In genomic region chr4:99091841-99092240, GRCh38 we compare ENCODE assay signal across 12 cellular contexts. TPM values are rescaled to one million over a fixed set of nuclear protein-coding genes. Genes with fewer than 3 reads are reported as not detected.
DNase-seq lines count a peak whose midpoint lies in the region; ATAC-seq, FAIRE-seq and TF ChIP-seq lines count a peak whose summit lies in the region.
"Not testable (repeated sequence)": the region's sequence is repeated elsewhere in the genome, so short reads cannot be mapped to it uniquely, and the experiment has no call there.
"Had no signal": no experiment of that assay in that cellular context is flagged by ENCODE, and none has a peak within 500 bp of the region (broad histone marks: within the 10 kb centered on the region; RNA-seq: fewer than 3 reads in every experiment).

No MANE protein-coding gene starts in this region.

- not testable (repeated sequence) for H4K20me1 ChIP-seq in HepG2 (ENCODE audit: insufficient read depth, low read length)

- H3K4me3 Mint-ChIP-seq in nephron (peak overlapping the region in 1 of 3 experiments; percentile 92), type B pancreatic cell (peak overlapping the region; percentile 81)

- H3K27ac ChIP-seq in esophagus squamous epithelium (peak overlapping the region; percentile 78 to 98 (median 93)), prostate gland (peak overlapping the region; percentile 34 to 96)
- not testable (repeated sequence) for H3K27ac ChIP-seq in HepG2 (ENCODE audit: extremely low read length, insufficient read depth, low read length)

- peak overlapping the region; percentile 97 to 98 (median 98) for H3K27ac Mint-ChIP-seq in nephron
- H3K27ac Mint-ChIP-seq in type B pancreatic cell = peak overlapping the region; percentile 97

- WGBS in esophagus squamous epithelium, 2 donors = 26 to 41% methylated on average over 2 of the region's 2 CpGs
- 83% methylated on average over 2 of the region's 2 CpGs for WGBS in HepG2 (ENCODE audit: low lambda C conversion rate)
- 31% methylated on average over 2 of the region's 2 CpGs for WGBS in prostate gland

- H3K9ac ChIP-seq in adipocyte (ENCODE audit: low read length) = peak overlapping the region; percentile 100
- H3K9ac ChIP-seq in HepG2 (ENCODE audit: insufficient read depth, low read depth, low read length) = not testable (repeated sequence)

- H3K4me2 ChIP-seq in HepG2 (ENCODE audit: low read depth, low read length) = peak overlapping the region; percentile 60; the same call in 1 of the 2 replicates

- H3K9me3 ChIP-seq in adipocyte (ENCODE audit: control insufficient read depth, low read length); esophagus squamous epithelium; HepG2 (ENCODE audit: low read length); prostate gland: not testable (repeated sequence)

- H3K36me3 ChIP-seq in adipocyte (ENCODE audit: control insufficient read depth, insufficient read depth, low read length, severe bottlenecking); bronchial epithelial cell (ENCODE audit: control insufficient read depth, insufficient read depth, low read length); esophagus squamous epithelium; HepG2 (replicated peaks in 1 of 2; ENCODE audit: control insufficient read depth in 1 of 2, insufficient read depth in 2 of 2, low read length in 2 of 2); prostate gland: not testable (repeated sequence)

- BruUV-seq in HepG2 (replicated peaks; lab: Mats Ljungman, UMichigan) = not testable (repeated sequence)

- POLR2A ChIA-PET in HepG2 (lab: Yijun Ruan, JAX) = not testable (repeated sequence)

- TF ChIP-seq RAD21 in HepG2 (CRISPR knock-in tag; IDR thresholded peaks at IDR 0.05) = not testable (repeated sequence)

- CTCF ChIA-PET in HepG2 (lab: Yijun Ruan, JAX; ENCODE audit: low intra/inter-chr PET ratio, low total read pairs) = not testable (repeated sequence)

- H3K27me3 ChIP-seq in adipocyte (replicated peaks; ENCODE audit: control insufficient read depth, insufficient read depth, low read length); bronchial epithelial cell (ENCODE audit: control insufficient read depth, insufficient read depth, low read length); esophagus squamous epithelium; HepG2 (ENCODE audit: control insufficient read depth in 1 of 2, insufficient read depth in 2 of 2, low read length in 2 of 2); prostate gland (replicated peaks; ENCODE audit: insufficient read depth): not testable (repeated sequence)

- peaks cover 28% of the 10 kb centered on the region for H3K4me1 ChIP-seq in adipocyte (ENCODE audit: control insufficient read depth, insufficient read depth, low read length)
- H3K4me1 ChIP-seq in esophagus squamous epithelium = peaks cover 4 to 54% (median 18%) of the 10 kb centered on the region in 3 donors
- peaks cover 25% of the 10 kb centered on the region for H3K4me1 ChIP-seq in HepG2 (ENCODE audit: insufficient read depth, low read length)
- H3K4me1 ChIP-seq in prostate gland (replicated peaks) = not testable (repeated sequence)

- TF ChIP-seq CTCF in bronchial epithelial cell (IDR thresholded peaks at IDR 0.05; ENCODE audit: insufficient read depth, low read length, severe bottlenecking); esophagus squamous epithelium (IDR thresholded peaks at IDR 0.05); HepG2 (CRISPR knock-in tag; IDR thresholded peaks at IDR 0.05); nephron (IDR thresholded peaks at IDR 0.05; ENCODE audit: unreplicated experiment in 3 of 3); prostate gland (IDR thresholded peaks at IDR 0.05); type B pancreatic cell (conservative IDR thresholded peaks at IDR 0.05): not testable (repeated sequence)

- not testable (repeated sequence) for H3K9me3 Mint-ChIP-seq in nephron, type B pancreatic cell

- intact Hi-C loops in esophagus squamous epithelium (cut with DNase I); HepG2 (cut with micrococcal nuclease; ENCODE audit: unreplicated experiment); prostate gland (cut with DNase I): not testable (repeated sequence)

- H3K36me3 Mint-ChIP-seq in nephron (ENCODE audit: low read depth); type B pancreatic cell: not testable (repeated sequence)

- in situ Hi-C loops in HepG2 (cut with HindIII; ENCODE audit: extremely low pct_ligation_motif_present, low pct_unique_long_range_greater_than_20kb) = not testable (repeated sequence)

- TF ChIP-seq POLR2A in esophagus squamous epithelium (IDR thresholded peaks at IDR 0.05); HepG2 (IDR thresholded peaks at IDR 0.05; ENCODE audit: insufficient read depth in 1 of 2, low read depth in 2 of 2, low read length in 2 of 2); prostate gland (IDR thresholded peaks at IDR 0.05): not testable (repeated sequence)

- not testable (repeated sequence) for FAIRE-seq in bronchial epithelial cell (lab: Jason Lieb, UNC); HepG2 (lab: Jason Lieb, UNC)

- H3K27me3 Mint-ChIP-seq in nephron (ENCODE audit: low read depth); type B pancreatic cell: not testable (repeated sequence)

- DNase-seq in adipocyte (ENCODE audit: low read depth); esophagus squamous epithelium (lab: John Stamatoyannopoulos, UW); HepG2 (ENCODE audit: low spot score); type B pancreatic cell (ENCODE audit: extremely low spot score, unreplicated experiment): not testable (repeated sequence)
- peak; percentile 81 for DNase-seq in bronchial epithelial cell (ENCODE audit: low read depth)
- peak; percentile 53 for DNase-seq in prostate gland (ENCODE audit: low spot score)

- H3K4me3 ChIP-seq in adipocyte (ENCODE audit: low read length) (peak overlapping the region; percentile 100), esophagus squamous epithelium (peak overlapping the region in 2 of 4 donors; percentile 73 to 86)
- H3K4me3 ChIP-seq in bronchial epithelial cell (ENCODE audit: low read depth, low read length); HepG2 (replicated peaks in 1 of 3; ENCODE audit: insufficient read depth in 1 of 3, low read depth in 2 of 3, low read length in 3 of 3); prostate gland: not testable (repeated sequence)

- TF ChIP-seq EP300 in HepG2 (IDR thresholded peaks at IDR 0.05; ENCODE audit: low read depth in 2 of 2, low read length in 2 of 2); HepG2 (CRISPR knock-in tag; IDR thresholded peaks at IDR 0.05; ENCODE audit: borderline replicate concordance): not testable (repeated sequence)

- H3K4me1 Mint-ChIP-seq in nephron = peaks cover 33% of the 10 kb centered on the region
- H3K4me1 Mint-ChIP-seq in type B pancreatic cell (ENCODE audit: unreplicated experiment) = peaks cover 40% of the 10 kb centered on the region

- not testable (repeated sequence) for H2AFZ ChIP-seq in HepG2 (ENCODE audit: low read length)

- ATAC-seq in HepG2 = not testable (repeated sequence)

- peaks cover 41% of the 10 kb centered on the region for H3K79me2 ChIP-seq in HepG2 (ENCODE audit: insufficient read depth, low read length)

RNA-seq across cellular contexts. Expression of gene ADH5, which starts 3.3 kb away (rescaled TPM):
- total RNA-seq in bronchial epithelial cell (90.6 and 152 TPM in 2 replicates), esophagus squamous epithelium (100 to 1,000 TPM in 2 of 4 donors, 10 to 100 TPM in 2; 24.8 to 183 (median 110) TPM), HepG2 (2016; rRNA removed; fragmentation: Illumina TruSeq; extraction: Trizol) (512 and 855 TPM in 2 replicates), prostate gland (100 to 1,000 TPM; 127 to 149 TPM), type B pancreatic cell (ENCODE audit: low replicate concordance) (141 and 161 TPM in 2 replicates)
- total RNA-seq in HepG2 (2016; cell fraction: cytosol; rRNA removed; fragmentation: Illumina TruSeq; extraction: Trizol; ENCODE audit: low read depth) = 80.2 and 94.4 TPM in 2 replicates
- total RNA-seq in HepG2 (2016; cell fraction: insoluble cytoplasmic fraction; rRNA removed; fragmentation: Illumina TruSeq; extraction: Trizol) = 498 and 849 TPM in 2 replicates
- 132 and 158 TPM in 2 replicates for total RNA-seq in HepG2 (2016; cell fraction: membrane; rRNA removed; fragmentation: Illumina TruSeq; extraction: Trizol)
- total RNA-seq in HepG2 (2016; cell fraction: nucleus; rRNA removed; fragmentation: Illumina TruSeq; extraction: Trizol) = 225 and 246 TPM in 2 replicates
- polyA plus RNA-seq in HepG2 (2011; rRNA removed) = 265 and 349 TPM in 2 replicates
- 173 and 271 TPM in 2 replicates for polyA plus RNA-seq in HepG2 (2011; cell fraction: cytosol; rRNA removed)
- 57.3 and 77.4 TPM in 2 replicates for polyA plus RNA-seq in HepG2 (2011; cell fraction: nucleus; rRNA removed)
- 387 and 400 TPM in 2 replicates for polyA plus RNA-seq in HepG2 (2012)
- 85.2 and 90.0 TPM in 2 replicates for polyA plus RNA-seq in HepG2 (2016; cell fraction: cytosol; fragmentation: Illumina TruSeq; extraction: Trizol; ENCODE audit: low read depth)
- 704 and 752 TPM in 2 replicates for polyA plus RNA-seq in HepG2 (2016; cell fraction: insoluble cytoplasmic fraction; fragmentation: Illumina TruSeq; extraction: Trizol; ENCODE audit: low read depth)
- 97.9 and 110 TPM in 2 replicates for polyA plus RNA-seq in HepG2 (2016; cell fraction: membrane; fragmentation: Illumina TruSeq; extraction: Trizol; ENCODE audit: low read depth)
- polyA plus RNA-seq in HepG2 (2016; cell fraction: nucleus; fragmentation: Illumina TruSeq; extraction: Trizol; ENCODE audit: insufficient read depth, low read depth) = 246 and 258 TPM in 2 replicates
- polyA minus RNA-seq in HepG2 (2011; rRNA and poly(A)+ RNA removed; ENCODE audit: low replicate concordance) = 86.8 and 216 TPM in 2 replicates
- polyA minus RNA-seq in HepG2 (2011; cell fraction: cytosol; rRNA and poly(A)+ RNA removed) = 133 and 142 TPM in 2 replicates
- 142 and 207 TPM in 2 replicates for polyA minus RNA-seq in HepG2 (2011; cell fraction: nucleus; rRNA and poly(A)+ RNA removed)

RNA-seq across cellular contexts. Expression of gene ADH4, which starts 52.3 kb away (rescaled TPM):
- total RNA-seq in bronchial epithelial cell (not detected in 2 replicates), esophagus squamous epithelium (1 to 10 TPM in 2 of 4 donors, not detected in 2; 1.9 to 6.2 TPM), HepG2 (2016; rRNA removed; fragmentation: Illumina TruSeq; extraction: Trizol) (31.1 and 50.3 TPM in 2 replicates), prostate gland (not detected), type B pancreatic cell (ENCODE audit: low replicate concordance) (3.7 and 17.7 TPM in 2 replicates)
- 6.6 and 7.8 TPM in 2 replicates for total RNA-seq in HepG2 (2016; cell fraction: cytosol; rRNA removed; fragmentation: Illumina TruSeq; extraction: Trizol; ENCODE audit: low read depth)
- total RNA-seq in HepG2 (2016; cell fraction: insoluble cytoplasmic fraction; rRNA removed; fragmentation: Illumina TruSeq; extraction: Trizol) = 31.9 and 48.4 TPM in 2 replicates
- total RNA-seq in HepG2 (2016; cell fraction: membrane; rRNA removed; fragmentation: Illumina TruSeq; extraction: Trizol) = 13.2 and 14.5 TPM in 2 replicates
- total RNA-seq in HepG2 (2016; cell fraction: nucleus; rRNA removed; fragmentation: Illumina TruSeq; extraction: Trizol) = 14.8 and 21.7 TPM in 2 replicates
- polyA plus RNA-seq in HepG2 (2011; rRNA removed) = 24.3 and 24.5 TPM in 2 replicates
- polyA plus RNA-seq in HepG2 (2011; cell fraction: cytosol; rRNA removed) = 10.8 and 19.5 TPM in 2 replicates
- 6.5 and 12.0 TPM in 2 replicates for polyA plus RNA-seq in HepG2 (2011; cell fraction: nucleus; rRNA removed)
- 73.7 and 95.1 TPM in 2 replicates for polyA plus RNA-seq in HepG2 (2012)
- polyA plus RNA-seq in HepG2 (2016; cell fraction: cytosol; fragmentation: Illumina TruSeq; extraction: Trizol; ENCODE audit: low read depth) = 5.1 and 5.7 TPM in 2 replicates
- polyA plus RNA-seq in HepG2 (2016; cell fraction: insoluble cytoplasmic fraction; fragmentation: Illumina TruSeq; extraction: Trizol; ENCODE audit: low read depth) = 41.1 and 43.3 TPM in 2 replicates
- 9.5 and 9.6 TPM in 2 replicates for polyA plus RNA-seq in HepG2 (2016; cell fraction: membrane; fragmentation: Illumina TruSeq; extraction: Trizol; ENCODE audit: low read depth)
- polyA plus RNA-seq in HepG2 (2016; cell fraction: nucleus; fragmentation: Illumina TruSeq; extraction: Trizol; ENCODE audit: insufficient read depth, low read depth) = 22.6 and 23.2 TPM in 2 replicates
- polyA minus RNA-seq in HepG2 (2011; rRNA and poly(A)+ RNA removed; ENCODE audit: low replicate concordance) = 13.5 TPM in 1 of 2 replicates, not detected in the other
- polyA minus RNA-seq in HepG2 (2011; cell fraction: cytosol; rRNA and poly(A)+ RNA removed) = 10.0 and 13.9 TPM in 2 replicates
- 20.1 and 24.9 TPM in 2 replicates for polyA minus RNA-seq in HepG2 (2011; cell fraction: nucleus; rRNA and poly(A)+ RNA removed)
- total RNA-seq: CD4-positive, CD25-positive, alpha-beta regulatory T cell; H1; PC-3; Right ventricle myocardium inferior had no signal
- polyA plus RNA-seq: AG04450; CD4-positive, CD25-positive, alpha-beta regulatory T cell; H1 had no signal
